In genomic region chr15:70269991-70270751, GRCh38 we compare ENCODE assay signal across 1 cellular context.
TF ChIP-seq lines count a peak whose summit lies in the region.

No MANE protein-coding gene starts in this region.

TF ChIP-seq in H1, 55 proteins besides CTCF, POLR2A, EP300 and RAD21:
- TF ChIP-seq RBBP5 (IDR thresholded peaks at IDR 0.05; ENCODE audit: borderline replicate concordance, low read depth, low read length) = no peak
- TF ChIP-seq SUZ12 (IDR thresholded peaks at IDR 0.05; ENCODE audit: low read length) = no peak
- no peak for TF ChIP-seq PHF8 (conservative IDR thresholded peaks at IDR 0.05; ENCODE audit: low read depth, low read length)
- TF ChIP-seq RXRA (IDR thresholded peaks at IDR 0.05; ENCODE audit: insufficient read depth, low read depth, low read length) = no peak
- TF ChIP-seq KDM5A (IDR thresholded peaks at IDR 0.05; ENCODE audit: low read length) = no peak
- TF ChIP-seq MAFK (IDR thresholded peaks at IDR 0.05; ENCODE audit: low read depth, low read length) = no peak
- no peak for TF ChIP-seq SP1 (IDR thresholded peaks at IDR 0.05; ENCODE audit: low read depth, low read length)
- TF ChIP-seq BACH1 (IDR thresholded peaks at IDR 0.05; ENCODE audit: low read length) = no peak
- TF ChIP-seq CHD1 (IDR thresholded peaks at IDR 0.05; ENCODE audit: low read depth, low read length) = no peak
- no peak for TF ChIP-seq JUND (IDR thresholded peaks at IDR 0.05; ENCODE audit: low read length)
- no peak for TF ChIP-seq ASH2L (IDR thresholded peaks at IDR 0.05; ENCODE audit: low read length)
- no peak for TF ChIP-seq USF2 (IDR thresholded peaks at IDR 0.05; ENCODE audit: low read length)
- TF ChIP-seq MAX (IDR thresholded peaks at IDR 0.05) = no peak
TF ChIP-seq in H1: peak in this region for 0.
